ENCODE assay signal across 26 cellular contexts in the genomic region with DNA sequence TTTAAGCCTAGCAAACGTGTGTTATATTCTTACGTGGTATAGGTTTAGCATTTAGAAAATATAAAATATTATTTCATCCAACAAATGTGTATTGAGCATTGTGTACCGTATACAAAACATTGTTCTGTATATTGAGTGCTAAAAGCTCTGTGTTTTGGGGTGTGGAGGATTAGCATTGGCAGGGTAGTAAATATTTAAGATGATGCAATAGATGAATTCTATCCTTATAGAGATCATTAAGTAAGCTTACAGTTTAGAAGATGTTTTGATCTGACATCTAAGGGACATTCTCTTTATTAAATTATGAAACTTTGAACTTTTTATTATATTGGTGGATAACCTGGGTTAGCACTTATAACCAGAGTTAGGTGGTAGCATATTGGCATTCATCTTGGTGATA. TPM values are rescaled to one million over a fixed set of nuclear protein-coding genes. Genes with fewer than 3 reads are reported as not detected.
DNase-seq lines count a peak whose midpoint lies in the region; ATAC-seq, FAIRE-seq and TF ChIP-seq lines count a peak whose summit lies in the region.
"Had no signal": no experiment of that assay in that cellular context is flagged by ENCODE, and none has a peak within 500 bp of the region (broad histone marks: within the 10 kb centered on the region; RNA-seq: fewer than 3 reads in every experiment).

No MANE protein-coding gene starts in this region.

- no peak overlapping the region for H3K14ac ChIP-seq in IMR-90 (replicated peaks; ENCODE audit: low read depth, low read length)

- H3K9me3 Mint-ChIP-seq in HFFc6: peaks cover 11% of the 10 kb centered on the region
- H3K9me3 Mint-ChIP-seq: CD4-positive, CD25-positive, alpha-beta regulatory T cell; CD8-positive, alpha-beta memory T cell had no signal

- H3K4me2 ChIP-seq in IMR-90 (ENCODE audit: low read depth, low read length): no peak overlapping the region
- no peak overlapping the region for H3K4me2 ChIP-seq in K562 (ENCODE audit: insufficient read depth, low read length)
- H3K4me2 ChIP-seq: BLaER1 had no signal

- no peak for ATAC-seq in IMR-90 (ENCODE audit: low read depth)
- no peak for ATAC-seq in K562
- ATAC-seq in GM18867 (IDR thresholded peaks at IDR 0.05; ENCODE audit: unreplicated experiment): no peak
- no peak for ATAC-seq in HG03342 (IDR thresholded peaks at IDR 0.05; ENCODE audit: unreplicated experiment)

- POLR2A ChIA-PET in IMR-90 (lab: Charles Lee; ENCODE audit: unreplicated experiment): no interaction called here
- POLR2A ChIA-PET in K562 (lab: Yijun Ruan, JAX): no interaction called here

- no peak overlapping the region for H3K4ac ChIP-seq in IMR-90 (ENCODE audit: low read depth, low read length)

- H3K9me1 ChIP-seq in IMR-90 (ENCODE audit: insufficient read depth, low read length) (peaks cover 7% of the 10 kb centered on the region; the same call in 1 of the 2 replicates), K562 (ENCODE audit: control insufficient read depth, insufficient read depth, low read length) (no peaks in the 10 kb centered on the region)

- H3K56ac ChIP-seq in IMR-90 (ENCODE audit: extremely low read depth, insufficient read depth, low read length): no peak overlapping the region

- peaks cover 20% of the 10 kb centered on the region for H3K4me1 ChIP-seq in IMR-90 (ENCODE audit: control insufficient read depth, insufficient read depth, low read length)
- H3K4me1 ChIP-seq in K562 (replicated peaks in 1 of 2; ENCODE audit: control insufficient read depth in 2 of 2, insufficient read depth in 2 of 2, low read length in 2 of 2): no peaks in the 10 kb centered on the region
- H3K4me1 ChIP-seq: BE2C had no signal

- no peak overlapping the region for H4K91ac ChIP-seq in IMR-90 (ENCODE audit: insufficient read depth, low read depth, low read length)

- no peak overlapping the region for H2AK9ac ChIP-seq in IMR-90 (replicated peaks; ENCODE audit: low read depth, low read length, poor library complexity)

- no peak overlapping the region for H3K18ac ChIP-seq in IMR-90 (ENCODE audit: low read depth, low read length)

- intact Hi-C loops in IMR-90 (cut with micrococcal nuclease) (no loop called here), K562 (cut with micrococcal nuclease) (no loop called here)

- H4K5ac ChIP-seq in IMR-90 (ENCODE audit: low read depth, low read length): no peak overlapping the region

- TF ChIP-seq POLR2A in IMR-90 (IDR thresholded peaks at IDR 0.05; ENCODE audit: low read depth, low read length) (no peak), K562 (conservative IDR thresholded peaks at IDR 0.05) (no peak)

- H2BK120ac ChIP-seq in IMR-90 (ENCODE audit: low read depth, low read length): no peak overlapping the region

- peaks cover 70% of the 10 kb centered on the region for H3K36me3 Mint-ChIP-seq in HFFc6 (ENCODE audit: low read depth)

- no peak overlapping the region for H2AK5ac ChIP-seq in IMR-90 (ENCODE audit: low read depth, low read length)

- H3K4me3 Mint-ChIP-seq in HFFc6: no peak overlapping the region
- H3K4me3 Mint-ChIP-seq: CD14-positive monocyte; CD4-positive, alpha-beta memory T cell; CD4-positive, CD25-positive, alpha-beta regulatory T cell; CD8-positive, alpha-beta memory T cell had no signal

- no peak overlapping the region for H2BK15ac ChIP-seq in IMR-90 (ENCODE audit: low read depth, low read length)

- H3K27me3 Mint-ChIP-seq in HFFc6 (ENCODE audit: insufficient read depth): peaks cover 4% of the 10 kb centered on the region
- H3K27me3 Mint-ChIP-seq: CD4-positive, alpha-beta memory T cell; CD4-positive, CD25-positive, alpha-beta regulatory T cell; CD8-positive, alpha-beta memory T cell had no signal

- WGBS in IMR-90 (ENCODE audit: extremely low coverage in 2 of 2, insufficient read length in 1 of 2), 2 experiments: no CpG with 5 or more reads among the region's 3 CpGs
- WGBS in K562 (ENCODE audit: insufficient coverage, low coverage, missing lambda C conversion rate): 0% methylated on average over 3 of the region's 3 CpGs

- H4K20me1 ChIP-seq in IMR-90 (ENCODE audit: insufficient read depth, low read length): no peaks in the 10 kb centered on the region; the same call in 1 of the 2 replicates
- no peaks in the 10 kb centered on the region for H4K20me1 ChIP-seq in K562 (replicated peaks; ENCODE audit: control insufficient read depth, insufficient read depth, low read length)
- H4K20me1 ChIP-seq: BLaER1 had no signal

- TF ChIP-seq RAD21 in IMR-90 (IDR thresholded peaks at IDR 0.05; ENCODE audit: low read length): no peak
- TF ChIP-seq RAD21 in K562 (CRISPR knock-in tag; conservative IDR thresholded peaks at IDR 0.05 in 1 of 2, IDR thresholded peaks at IDR 0.05 in 1 of 2): no peak

- no peak overlapping the region for H4K8ac ChIP-seq in IMR-90 (ENCODE audit: low read depth in 2 of 2, low read length in 2 of 2)

- no peak for FAIRE-seq in K562 (lab: Jason Lieb, UNC)
- FAIRE-seq: A204.1, G401.6, GM12891 had no signal

- no peak for TF ChIP-seq CTCF in HFFc6 (IDR thresholded peaks at IDR 0.05)
- no peak for TF ChIP-seq CTCF in IMR-90 (conservative IDR thresholded peaks at IDR 0.05; ENCODE audit: low read depth, low read length)
- TF ChIP-seq CTCF in K562 (IDR thresholded peaks at IDR 0.05 in 2 of 3, conservative IDR thresholded peaks at IDR 0.05 in 1 of 3; ENCODE audit: insufficient read depth in 2 of 3, low read depth in 1 of 3, low read length in 3 of 3): no peak

- H3K27ac ChIP-seq in IMR-90 (ENCODE audit: insufficient read depth, low read length) (peak overlapping the region; percentile 62; the same call in 1 of the 2 replicates), K562 (ENCODE audit: extremely low read depth, low read depth, low read length) (no peak overlapping the region)
- H3K27ac ChIP-seq: BLaER1 had no signal

- no peak for DNase-seq in HFFc6
- no peak for DNase-seq in IMR-90
- no peak for DNase-seq in K562 (ENCODE audit: extremely low read depth in 1 of 4, low spot score in 3 of 4)
- DNase-seq in G401 (ENCODE audit: low spot score): no peak
- DNase-seq: 8988T; ACHN; BE2C; C1 segment of cervical spinal cord; CD4-positive, alpha-beta memory T cell; CD4-positive, CD25-positive, alpha-beta regulatory T cell; CD8-positive, alpha-beta memory T cell; COR-L47; DMS 273 treated with DMSO at 0.1 percent for 48 hours; DMS153; DMS53; DMS79; DND-41; EL; GF-D8 had no signal

- H2AFZ ChIP-seq in IMR-90 (replicated peaks; ENCODE audit: low read length, poor library complexity) (no peak overlapping the region), K562 (ENCODE audit: low read depth, low read length) (no peak overlapping the region)

- dilution Hi-C loops in IMR-90 (cut with HindIII; ENCODE audit: low sequenced_read_pairs, unreplicated experiment): no loop called here

- in situ Hi-C loops in IMR-90 (cut with MboI; ENCODE audit: low sequenced_read_pairs) (no loop called here), K562 (cut with MboI) (no loop called here), G401 (cut with HindIII; ENCODE audit: low sequenced_read_pairs) (no loop called here)

- H3K36me3 ChIP-seq in IMR-90 (ENCODE audit: control insufficient read depth, insufficient read depth, low read length) (peaks cover 31% of the 10 kb centered on the region), K562 (ENCODE audit: control insufficient read depth, insufficient read depth, low read length) (no peaks in the 10 kb centered on the region)

- no peaks in the 10 kb centered on the region for H3K79me2 ChIP-seq in K562 (ENCODE audit: control insufficient read depth, insufficient read depth, low read length)

- peaks cover 50% of the 10 kb centered on the region for H3K4me1 Mint-ChIP-seq in HFFc6 (ENCODE audit: low read depth)

- TF ChIP-seq EP300 in K562 (IDR thresholded peaks at IDR 0.05; ENCODE audit: low read length): no peak

- BruUV-seq in IMR-90 (replicated peaks; lab: Mats Ljungman, UMichigan) (no TSS peak), K562 (replicated peaks; lab: Mats Ljungman, UMichigan) (no TSS peak)

- H2BK20ac ChIP-seq in IMR-90 (ENCODE audit: low read depth, low read length): no peak overlapping the region

- H3K9me3 ChIP-seq in IMR-90 (ENCODE audit: control insufficient read depth, insufficient read depth, low read length): 0 out of 2 replicates have a peak, but pooled peaks cover 2% of the 10 kb centered on the region
- H3K9me3 ChIP-seq in K562 (replicated peaks; ENCODE audit: control insufficient read depth, insufficient read depth, low read depth, low read length): no peaks in the 10 kb centered on the region
- H3K9me3 ChIP-seq: BE2C had no signal

- no peaks in the 10 kb centered on the region for H3K27me3 ChIP-seq in IMR-90 (ENCODE audit: control insufficient read depth, insufficient read depth, low read length)
- no peaks in the 10 kb centered on the region; a peak in 1 of 5 replicates for H3K27me3 ChIP-seq in K562 (ENCODE audit: control insufficient read depth in 2 of 2, insufficient read depth in 2 of 2, low read length in 2 of 2)
- H3K27me3 ChIP-seq: BE2C, BLaER1 had no signal

- peak overlapping the region; percentile 29; the same call in 1 of the 2 replicates for H3K27ac Mint-ChIP-seq in HFFc6
- H3K27ac Mint-ChIP-seq: CD4-positive, alpha-beta memory T cell; CD4-positive, CD25-positive, alpha-beta regulatory T cell had no signal

- H3K9ac ChIP-seq in IMR-90 (ENCODE audit: low read depth, low read length): no peak overlapping the region
- no peak overlapping the region for H3K9ac ChIP-seq in K562 (ENCODE audit: insufficient read depth in 1 of 2, low read depth in 2 of 2, low read length in 2 of 2)
- H3K9ac ChIP-seq: BLaER1 had no signal

- H3K79me1 ChIP-seq in IMR-90 (ENCODE audit: low read depth in 1 of 2, low read length in 2 of 2): peaks cover 33% of the 10 kb centered on the region in 2 experiments

- H3K4me3 ChIP-seq in IMR-90 (ENCODE audit: insufficient read depth, low read depth, low read length) (no peak overlapping the region), K562 (no peak overlapping the region)
- H3K4me3 ChIP-seq: BLaER1 had no signal

- H2BK5ac ChIP-seq in IMR-90 (ENCODE audit: low read depth, low read length, poor library complexity, severe bottlenecking): peak overlapping the region; percentile 51

- no peak overlapping the region for H3K23ac ChIP-seq in IMR-90 (ENCODE audit: low read depth, low read length)

- CTCF ChIA-PET in IMR-90 (lab: Yijun Ruan, JAX) (no interaction called here), K562 (lab: Yijun Ruan, JAX; ENCODE audit: low intra/inter-chr PET ratio) (no interaction called here)

RNA-seq across cellular contexts. Expression of a gene that starts 48.5 kb away (rescaled TPM):
- 10 to 100 TPM; 18.1 to 24.7 (median 23.4) TPM for total RNA-seq in HFFc6 (2021; fragmentation: NEBNext Ultra II Directional; extraction: Animal tissue kit (Norgen Biotek cat#: 25700))
- total RNA-seq in IMR-90 (2012; rRNA removed) (35.8 and 37.8 TPM in 2 replicates), K562 (2014; rRNA removed) (2.0 and 4.0 TPM in 2 replicates), K562 (2014; rRNA removed; fragmentation: Illumina TruSeq; extraction: Trizol) (2.2 and 2.4 TPM in 2 replicates), K562 (2015; rRNA removed; fragmentation: Illumina TruSeq; extraction: Trizol) (1.4 TPM in 2 replicates), K562 (2021) (3.8 and 4.7 TPM in 2 replicates)
- polyA plus RNA-seq in IMR-90 (2012; rRNA removed) (42.7 and 43.3 TPM in 2 replicates), K562 (2011; rRNA removed) (6.9 and 8.8 TPM in 2 replicates), K562 (2014; fragmentation: Illumina TruSeq; extraction: Trizol) (4.4 and 4.8 TPM in 2 replicates), K562 (2014; fragmentation: Nextera tagmentation; extraction: Ambion mirVana) (1 to 10 TPM; 2.7 to 2.9 TPM), K562 (2014; rRNA removed) (4.0 and 4.6 TPM in 2 replicates)
- 34.1 and 37.4 TPM in 2 replicates for polyA plus RNA-seq in IMR-90 (2012; cell fraction: cytosol; rRNA removed)
- polyA plus RNA-seq in IMR-90 (2012; cell fraction: nucleus; rRNA removed; ENCODE audit: low replicate concordance): 14.4 and 29.4 TPM in 2 replicates
- 3.2 and 3.8 TPM in 2 replicates for total RNA-seq in K562 (2011; cell fraction: chromatin; rRNA removed; ENCODE audit: low replicate concordance)
- 1.7 and 2.2 TPM in 2 replicates for total RNA-seq in K562 (2011; cell fraction: nucleolus; rRNA removed)
- total RNA-seq in K562 (2011; cell fraction: nucleoplasm; rRNA removed): 2.6 and 4.5 TPM in 2 replicates
- 5.0 and 5.2 TPM in 2 replicates for polyA plus RNA-seq in K562 (2011; cell fraction: cytosol; rRNA removed)
- polyA plus RNA-seq in K562 (2011; cell fraction: nucleus; rRNA removed): 2.9 and 3.2 TPM in 2 replicates
- polyA plus RNA-seq in K562 (2012): 2.2 and 2.3 TPM in 2 replicates
- 6.3 and 7.9 TPM in 2 replicates for polyA minus RNA-seq in K562 (2011; rRNA and poly(A)+ RNA removed)
- 2.5 and 4.0 TPM in 2 replicates for polyA minus RNA-seq in K562 (2011; cell fraction: cytosol; rRNA and poly(A)+ RNA removed)
- polyA minus RNA-seq in K562 (2011; cell fraction: nucleus; rRNA and poly(A)+ RNA removed): 0.56 and 0.67 TPM in 2 replicates
- 15.0 and 19.8 TPM in 2 replicates for total RNA-seq in G401 (2014; rRNA removed; shearing (Covaris generic))

RNA-seq across cellular contexts. Expression of a gene that starts 51.3 kb away (rescaled TPM):
- total RNA-seq in HFFc6 (2021; fragmentation: NEBNext Ultra II Directional; extraction: Animal tissue kit (Norgen Biotek cat#: 25700)): 100 to 1,000 TPM; 149 to 182 (median 173) TPM
- total RNA-seq in IMR-90 (2012; rRNA removed): 23.5 and 27.2 TPM in 2 replicates
- polyA plus RNA-seq in IMR-90 (2012; rRNA removed): 38.5 and 44.0 TPM in 2 replicates
- 20.8 and 23.4 TPM in 2 replicates for polyA plus RNA-seq in IMR-90 (2012; cell fraction: cytosol; rRNA removed)
- polyA plus RNA-seq in IMR-90 (2012; cell fraction: nucleus; rRNA removed; ENCODE audit: low replicate concordance): 17.3 and 54.7 TPM in 2 replicates
- total RNA-seq in K562 (2011; cell fraction: chromatin; rRNA removed; ENCODE audit: low replicate concordance): 0.26 TPM in 1 of 2 replicates, not detected in the other
- total RNA-seq in K562 (2011; cell fraction: nucleolus; rRNA removed): 0.13 and 0.33 TPM in 2 replicates
- total RNA-seq in K562 (2011; cell fraction: nucleoplasm; rRNA removed): 0.37 and 0.61 TPM in 2 replicates
- 0.36 TPM in 1 of 2 replicates, not detected in the other for total RNA-seq in K562 (2014; rRNA removed)
- 0.06 and 0.22 TPM in 2 replicates for total RNA-seq in K562 (2014; rRNA removed; fragmentation: Illumina TruSeq; extraction: Trizol)
- total RNA-seq in K562 (2015; rRNA removed; fragmentation: Illumina TruSeq; extraction: Trizol): 0.04 and 0.08 TPM in 2 replicates
- 0.11 and 0.34 TPM in 2 replicates for total RNA-seq in K562 (2021)
- 0.08 and 0.33 TPM in 2 replicates for polyA plus RNA-seq in K562 (2011; rRNA removed)
- 0.09 and 0.12 TPM in 2 replicates for polyA plus RNA-seq in K562 (2011; cell fraction: cytosol; rRNA removed)
- polyA plus RNA-seq in K562 (2011; cell fraction: nucleus; rRNA removed): 0.04 and 0.07 TPM in 2 replicates
- polyA plus RNA-seq in K562 (2012): 0.18 and 0.36 TPM in 2 replicates
- polyA plus RNA-seq in K562 (2014; fragmentation: Illumina TruSeq; extraction: Trizol): 0.11 and 0.16 TPM in 2 replicates
- polyA plus RNA-seq in K562 (2014; fragmentation: Nextera tagmentation; extraction: Ambion mirVana): under 1 TPM; 0.06 to 0.07 TPM
- polyA plus RNA-seq in K562 (2014; rRNA removed): 0.19 and 0.66 TPM in 2 replicates
- polyA minus RNA-seq in K562 (2011; rRNA and poly(A)+ RNA removed): 0.21 TPM in 1 of 2 replicates, not detected in the other
- not detected in 2 replicates for polyA minus RNA-seq in K562 (2011; cell fraction: cytosol; rRNA and poly(A)+ RNA removed)
- 0.13 TPM in 1 of 2 replicates, not detected in the other for polyA minus RNA-seq in K562 (2011; cell fraction: nucleus; rRNA and poly(A)+ RNA removed)
- 2.4 and 9.2 TPM in 2 replicates for total RNA-seq in G401 (2014; rRNA removed; shearing (Covaris generic))
